12 cellular contexts compared by ENCODE assay signal in the genomic region with DNA sequence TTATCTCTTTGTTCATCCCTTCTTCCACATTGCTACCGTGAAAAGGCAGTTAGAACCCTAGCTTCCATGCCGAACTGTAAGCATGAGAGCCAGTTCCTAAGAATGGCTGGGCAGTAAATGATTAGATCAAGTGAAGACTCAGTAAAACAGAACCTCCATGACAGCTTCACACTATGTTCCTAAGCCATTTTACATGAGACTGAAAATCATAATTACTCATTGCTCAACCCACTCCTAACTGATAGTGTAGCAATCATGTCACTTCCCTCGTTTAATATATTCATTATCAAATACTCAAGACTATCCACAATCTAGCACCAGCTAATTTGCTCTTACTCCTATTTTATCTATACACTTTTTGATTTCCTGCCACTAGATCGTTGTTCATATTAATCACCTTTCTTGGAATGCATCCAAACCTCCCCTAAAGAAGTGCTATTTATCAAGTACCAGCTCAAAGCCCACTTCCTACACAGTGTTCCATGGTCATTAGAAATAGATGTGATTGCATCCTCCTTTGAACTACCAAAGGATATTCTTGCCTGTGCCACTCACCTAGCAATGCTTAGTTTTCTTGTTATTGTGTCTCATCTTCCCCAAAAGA. TPM values are rescaled to one million over a fixed set of nuclear protein-coding genes. Genes with fewer than 3 reads are reported as not detected.
DNase-seq lines count a peak whose midpoint lies in the region; ATAC-seq, FAIRE-seq and TF ChIP-seq lines count a peak whose summit lies in the region.
"Had no signal": no experiment of that assay in that cellular context is flagged by ENCODE, and none has a peak within 500 bp of the region (broad histone marks: within the 10 kb centered on the region; RNA-seq: fewer than 3 reads in every experiment).

No MANE protein-coding gene starts in this region.

- peak overlapping the region; percentile 85 for H3K4me2 ChIP-seq in A549

- DNase-seq in A549 (ENCODE audit: low read depth in 1 of 2, low spot score in 1 of 2) (no peak), EL (peak; percentile 33), T-helper 17 cell (no peak), glutamatergic neuron (no peak)
- DNase-seq: activated CD4-positive, alpha-beta T cell treated with anti-CD3 and anti-CD28 coated beads for 4 hours; naive B cell; stimulated activated naive CD4-positive, alpha-beta T cell had no signal

- TF ChIP-seq RAD21 in A549 (conservative IDR thresholded peaks at IDR 0.05 in 1 of 2, IDR thresholded peaks at IDR 0.05 in 1 of 2), result no peak

- CTCF ChIA-PET in A549 (lab: Yijun Ruan, JAX), result interaction anchor here (1.3 to 1.5 kb wide), 2 partner anchors 12 to 249 kb away, joined by 4 read pairs; no protein-coding TSS in a partner anchor

- no peaks in the 10 kb centered on the region for H3K9me3 ChIP-seq in A549
- no peaks in the 10 kb centered on the region for H3K9me3 ChIP-seq in T-helper 17 cell (ENCODE audit: control insufficient read depth, low read length, poor library complexity, severe bottlenecking)

- H3K4me3 ChIP-seq in A549, result 0 out of 3 replicates have a peak overlapping the region, but pooled peaks have one; percentile 17

- H3K4me1 Mint-ChIP-seq in T-helper 17 cell (peaks cover 51% of the 10 kb centered on the region), glutamatergic neuron (ENCODE audit: low read depth, unreplicated experiment) (peaks cover 36% of the 10 kb centered on the region)

- H3K9me3 Mint-ChIP-seq in glutamatergic neuron (ENCODE audit: unreplicated experiment), result peaks cover 3% of the 10 kb centered on the region

- H3K4me1 ChIP-seq in A549, result peaks cover 79% of the 10 kb centered on the region

- H3K27ac Mint-ChIP-seq in T-helper 17 cell (peak overlapping the region; percentile 81), glutamatergic neuron (ENCODE audit: unreplicated experiment) (no peak overlapping the region)

- H3K27ac ChIP-seq in A549, result peak overlapping the region; percentile 30 to 72; a peak in 5 of 6 replicates

- no peaks in the 10 kb centered on the region for H3K27me3 Mint-ChIP-seq in T-helper 17 cell
- H3K27me3 Mint-ChIP-seq in glutamatergic neuron (ENCODE audit: unreplicated experiment), result no peaks in the 10 kb centered on the region
- H3K27me3 Mint-ChIP-seq: naive B cell had no signal

- TF ChIP-seq CTCF in A549 (IDR thresholded peaks at IDR 0.05) (no peak), glutamatergic neuron (IDR thresholded peaks at IDR 0.05; ENCODE audit: partially characterized antibody, unreplicated experiment) (no peak)

- peaks cover 6% of the 10 kb centered on the region for H3K36me3 Mint-ChIP-seq in T-helper 17 cell (ENCODE audit: low read depth)
- H3K36me3 Mint-ChIP-seq in glutamatergic neuron (ENCODE audit: unreplicated experiment), result peaks cover 3% of the 10 kb centered on the region

- TF ChIP-seq POLR2A in A549 (IDR thresholded peaks at IDR 0.05; ENCODE audit: low read length), result no peak

- POLR2A ChIA-PET in A549 (lab: Yijun Ruan, JAX), result no interaction called here

- WGBS in A549 (ENCODE audit: missing lambda C conversion rate), result 20% methylated on average over 4 of the region's 4 CpGs

- ATAC-seq in A549 (no peak), T-helper 17 cell (no peak), HG03175 (IDR thresholded peaks at IDR 0.05; ENCODE audit: unreplicated experiment) (no peak), HG03025 (IDR thresholded peaks at IDR 0.05; ENCODE audit: low FRiP score, unreplicated experiment) (no peak), GM18498 (IDR thresholded peaks at IDR 0.05; ENCODE audit: unreplicated experiment) (no peak), HG02938 (IDR thresholded peaks at IDR 0.05; ENCODE audit: unreplicated experiment) (no peak)
- ATAC-seq: Right ventricle myocardium inferior had no signal

- no peak for TF ChIP-seq EP300 in A549 (IDR thresholded peaks at IDR 0.05)

- FAIRE-seq in A549 (lab: Jason Lieb, UNC), result no peak

- H3K4me3 Mint-ChIP-seq in T-helper 17 cell (no peak overlapping the region), glutamatergic neuron (ENCODE audit: unreplicated experiment) (peak overlapping the region; percentile 7)
- H3K4me3 Mint-ChIP-seq: naive B cell had no signal

TF ChIP-seq in A549, 52 proteins besides CTCF, POLR2A, EP300 and RAD21:
- TF ChIP-seq, protein P1, sequence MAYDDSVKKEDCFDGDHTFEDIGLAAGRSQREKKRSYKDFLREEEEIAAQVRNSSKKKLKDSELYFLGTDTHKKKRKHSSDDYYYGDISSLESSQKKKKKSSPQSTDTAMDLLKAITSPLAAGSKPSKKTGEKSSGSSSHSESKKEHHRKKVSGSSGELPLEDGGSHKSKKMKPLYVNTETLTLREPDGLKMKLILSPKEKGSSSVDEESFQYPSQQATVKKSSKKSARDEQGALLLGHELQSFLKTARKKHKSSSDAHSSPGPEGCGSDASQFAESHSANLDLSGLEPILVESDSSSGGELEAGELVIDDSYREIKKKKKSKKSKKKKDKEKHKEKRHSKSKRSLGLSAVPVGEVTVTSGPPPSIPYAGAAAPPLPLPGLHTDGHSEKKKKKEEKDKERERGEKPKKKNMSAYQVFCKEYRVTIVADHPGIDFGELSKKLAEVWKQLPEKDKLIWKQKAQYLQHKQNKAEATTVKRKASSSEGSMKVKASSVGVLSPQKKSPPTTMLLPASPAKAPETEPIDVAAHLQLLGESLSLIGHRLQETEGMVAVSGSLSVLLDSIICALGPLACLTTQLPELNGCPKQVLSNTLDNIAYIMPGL (CRISPR knock-in tag; IDR thresholded peaks at IDR 0.05; ENCODE audit: borderline replicate concordance), result no peak
- no peak for TF ChIP-seq CBX8 (IDR thresholded peaks at IDR 0.05)
- no peak for TF ChIP-seq MAZ (IDR thresholded peaks at IDR 0.05; ENCODE audit: borderline replicate concordance, low read depth, low read length)
- TF ChIP-seq HEYL (CRISPR knock-in tag; IDR thresholded peaks at IDR 0.05), result no peak
- no peak for TF ChIP-seq CEBPB (IDR thresholded peaks at IDR 0.05)
- TF ChIP-seq, protein P2, sequence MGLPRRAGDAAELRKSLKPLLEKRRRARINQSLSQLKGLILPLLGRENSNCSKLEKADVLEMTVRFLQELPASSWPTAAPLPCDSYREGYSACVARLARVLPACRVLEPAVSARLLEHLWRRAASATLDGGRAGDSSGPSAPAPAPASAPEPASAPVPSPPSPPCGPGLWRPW (IDR thresholded peaks at IDR 0.05), result no peak
- TF ChIP-seq BHLHE40 (IDR thresholded peaks at IDR 0.05; ENCODE audit: low read depth, low read length), result no peak
- no peak for TF ChIP-seq GATA3 (IDR thresholded peaks at IDR 0.05; ENCODE audit: borderline replicate concordance)
- TF ChIP-seq, protein P3, sequence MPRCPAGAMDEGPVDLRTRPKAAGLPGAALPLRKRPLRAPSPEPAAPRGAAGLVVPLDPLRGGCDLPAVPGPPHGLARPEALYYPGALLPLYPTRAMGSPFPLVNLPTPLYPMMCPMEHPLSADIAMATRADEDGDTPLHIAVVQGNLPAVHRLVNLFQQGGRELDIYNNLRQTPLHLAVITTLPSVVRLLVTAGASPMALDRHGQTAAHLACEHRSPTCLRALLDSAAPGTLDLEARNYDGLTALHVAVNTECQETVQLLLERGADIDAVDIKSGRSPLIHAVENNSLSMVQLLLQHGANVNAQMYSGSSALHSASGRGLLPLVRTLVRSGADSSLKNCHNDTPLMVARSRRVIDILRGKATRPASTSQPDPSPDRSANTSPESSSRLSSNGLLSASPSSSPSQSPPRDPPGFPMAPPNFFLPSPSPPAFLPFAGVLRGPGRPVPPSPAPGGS (IDR thresholded peaks at IDR 0.05), result no peak
- TF ChIP-seq RCOR1 (IDR thresholded peaks at IDR 0.05; ENCODE audit: low read depth, low read length), result no peak
- TF ChIP-seq, protein P4, sequence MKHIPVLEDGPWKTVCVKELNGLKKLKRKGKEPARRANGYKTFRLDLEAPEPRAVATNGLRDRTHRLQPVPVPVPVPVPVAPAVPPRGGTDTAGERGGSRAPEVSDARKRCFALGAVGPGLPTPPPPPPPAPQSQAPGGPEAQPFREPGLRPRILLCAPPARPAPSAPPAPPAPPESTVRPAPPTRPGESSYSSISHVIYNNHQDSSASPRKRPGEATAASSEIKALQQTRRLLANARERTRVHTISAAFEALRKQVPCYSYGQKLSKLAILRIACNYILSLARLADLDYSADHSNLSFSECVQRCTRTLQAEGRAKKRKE (CRISPR knock-in tag; IDR thresholded peaks at IDR 0.05; ENCODE audit: low read depth), result no peak
- no peak for TF ChIP-seq EHF (CRISPR knock-in tag; IDR thresholded peaks at IDR 0.05)
- no peak for TF ChIP-seq TP53 (CRISPR knock-in tag; IDR thresholded peaks at IDR 0.05)
- TF ChIP-seq CHD2 (IDR thresholded peaks at IDR 0.05; ENCODE audit: low read length, partially characterized antibody), result no peak
- TF ChIP-seq HOXA7 (CRISPR knock-in tag; IDR thresholded peaks at IDR 0.05), result no peak
- no peak for TF ChIP-seq RNF2 (IDR thresholded peaks at IDR 0.05; ENCODE audit: borderline replicate concordance, low read depth)
- TF ChIP-seq TFCP2L1 (CRISPR knock-in tag; IDR thresholded peaks at IDR 0.05), result no peak
- TF ChIP-seq NFE2L2 (conservative IDR thresholded peaks at IDR 0.05; ENCODE audit: low read length), result no peak

RNA-seq across cellular contexts. Expression of a gene that starts 6.0 kb away (rescaled TPM):
- 75.5 and 94.3 TPM in 2 replicates for polyA plus RNA-seq in A549 (2011; rRNA removed)
- polyA plus RNA-seq in A549 (2012; cell fraction: cytosol; rRNA removed), result 10.5 and 13.0 TPM in 2 replicates
- 9.4 and 17.2 TPM in 2 replicates for polyA plus RNA-seq in A549 (2012; cell fraction: nucleus; rRNA removed)
- 56.1 to 65.1 TPM (median 61.6 TPM) in 3 replicates for polyA plus RNA-seq in A549 (2017; fragmentation: RNase III; extraction: RNeasy Plus Mini Kit Qiagen cat#74134 plus additional on column Dnase treatment)
- polyA minus RNA-seq in A549 (2011; rRNA and poly(A)+ RNA removed), result 26.4 and 26.9 TPM in 2 replicates
- total RNA-seq in T-helper 17 cell, result 10 to 100 TPM; 36.5 to 43.6 TPM
- 88.3 TPM for total RNA-seq in glutamatergic neuron (ENCODE audit: unreplicated experiment)

RNA-seq across cellular contexts. Expression of a gene that starts 35.0 kb away (rescaled TPM):
- polyA plus RNA-seq in A549 (2011; rRNA removed) (271 and 360 TPM in 2 replicates), A549 (2017; fragmentation: RNase III; extraction: RNeasy Plus Mini Kit Qiagen cat#74134 plus additional on column Dnase treatment) (464 to 507 TPM (median 488 TPM) in 3 replicates)
- 240 and 249 TPM in 2 replicates for polyA plus RNA-seq in A549 (2012; cell fraction: cytosol; rRNA removed)
- 97.7 and 193 TPM in 2 replicates for polyA plus RNA-seq in A549 (2012; cell fraction: nucleus; rRNA removed)
- polyA minus RNA-seq in A549 (2011; rRNA and poly(A)+ RNA removed), result 21.3 and 22.8 TPM in 2 replicates
- total RNA-seq in T-helper 17 cell (100 to 1,000 TPM; 189 to 214 TPM), glutamatergic neuron (ENCODE audit: unreplicated experiment) (527 TPM)
